Comparison of ENCODE assay signal across 1 cellular context in genomic region chr19:44767295-44768180, GRCh38.
A peak's percentile ranks its signal among the peaks of the same experiment; 100 is the strongest.
TF ChIP-seq lines count a peak whose summit lies in the region.

No MANE protein-coding gene starts in this region.

TF ChIP-seq in K562, 482 proteins besides CTCF, POLR2A, EP300 and RAD21:
- TF ChIP-seq BRD4 (IDR thresholded peaks at IDR 0.05) (no peak), BRF1 (IDR thresholded peaks at IDR 0.05; ENCODE audit: borderline replicate concordance, extremely low read depth, insufficient read length) (no peak), CBX1 (IDR thresholded peaks at IDR 0.05; ENCODE audit: low read depth) (0 out of 2 replicates have a peak, but pooled peaks have one; percentile 25), CBX3 (IDR thresholded peaks at IDR 0.05; ENCODE audit: borderline replicate concordance in 1 of 2, low read length in 2 of 2) (0 out of 3 replicates have a peak, but pooled peaks of 1 of the 2 experiments have one; percentile 35), HLTF (IDR thresholded peaks at IDR 0.05) (peak; percentile 94; the same call in 1 of the 2 replicates), RCOR1 (IDR thresholded peaks at IDR 0.05; ENCODE audit: borderline replicate concordance in 1 of 2, low read depth in 2 of 2, low read length in 2 of 2) (peak in 1 of 2 experiments; percentile 62; a peak in 1 of 4 replicates), KDM1A (IDR thresholded peaks at IDR 0.05) (peak in 1 of 2 experiments; percentile 70; a peak in 2 of 4 replicates), ZFPM2 (CRISPR knock-in tag; IDR thresholded peaks at IDR 0.05) (no peak), POU5F1 (IDR thresholded peaks at IDR 0.05; ENCODE audit: borderline replicate concordance, low read depth, low read length, partially characterized antibody) (no peak), TOE1 (IDR thresholded peaks at IDR 0.05; ENCODE audit: borderline replicate concordance) (peak; percentile 44; the same call in 1 of the 2 replicates), TOE1 (CRISPR knock-in tag; IDR thresholded peaks at IDR 0.05; ENCODE audit: borderline replicate concordance, low read depth) (no peak), ZNF639 (CRISPR knock-in tag; conservative IDR thresholded peaks at IDR 0.05 in 1 of 2, IDR thresholded peaks at IDR 0.05 in 1 of 2) (no peak), HDAC1 (IDR thresholded peaks at IDR 0.05) (0 out of 4 replicates have a peak, but pooled peaks of 1 of the 2 experiments have one; percentile 29), RBM25 (IDR thresholded peaks at IDR 0.05; ENCODE audit: low read depth, low read length, severe bottlenecking) (peak; percentile 96), BCOR (IDR thresholded peaks at IDR 0.05) (peak; percentile 85), CBX5 (IDR thresholded peaks at IDR 0.05; ENCODE audit: borderline replicate concordance, low read depth) (no peak), TFE3 (CRISPR knock-in tag; IDR thresholded peaks at IDR 0.05) (peak; percentile 79), REST (CRISPR knock-in tag; IDR thresholded peaks at IDR 0.05; ENCODE audit: low read depth) (no peak), SMARCA5 (IDR thresholded peaks at IDR 0.05) (peak; percentile 91)
